ENCODE assay signal across 12 cellular contexts in the genomic region with DNA sequence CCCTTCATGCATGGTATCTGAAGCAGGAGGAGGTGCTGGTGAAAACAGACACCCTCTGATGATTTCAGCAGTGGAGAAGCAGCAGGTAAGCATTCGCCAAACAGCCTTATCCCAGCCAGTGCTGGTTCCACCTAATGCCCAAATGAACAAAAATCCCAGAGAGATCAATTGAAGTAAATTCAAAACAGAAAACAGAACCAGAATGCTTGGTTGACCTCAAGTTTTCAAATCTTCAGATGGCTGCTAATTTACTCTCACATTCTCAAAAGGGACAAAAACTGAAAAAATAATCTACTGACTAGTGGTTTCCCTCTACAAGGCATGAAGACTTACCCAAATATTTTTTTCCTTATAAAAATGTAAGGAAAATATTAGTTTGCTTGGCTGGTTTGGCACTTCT.
DNase-seq lines count a peak whose midpoint lies in the region; ATAC-seq and TF ChIP-seq lines count a peak whose summit lies in the region.
"Had no signal": no experiment of that assay in that cellular context is flagged by ENCODE, and none has a peak within 500 bp of the region (broad histone marks: within the 10 kb centered on the region; RNA-seq: fewer than 3 reads in every experiment).

No MANE protein-coding gene starts in this region.

- TF ChIP-seq POLR2A in testis (IDR thresholded peaks at IDR 0.05) = no peak

- H3K27me3 ChIP-seq in testis = no peaks in the 10 kb centered on the region
- H3K27me3 ChIP-seq: MG63, tibial nerve had no signal

- H3K4me3 Mint-ChIP-seq in activated T-cell treated with anti-CD3 and anti-CD28 coated beads, Interleukin-2, amount 50 U/mL, for 24 hours = no peak overlapping the region
- H3K4me3 Mint-ChIP-seq in stimulated activated naive CD8-positive, alpha-beta T cell treated with anti-CD3 and anti-CD28 coated beads, Interleukin-15, amount 100 ng/mL, for 72 hours = no peak overlapping the region

- intact Hi-C loops in testis (cut with DNase I; ENCODE audit: low total_unique reads) = no loop called here

- H3K9me3 ChIP-seq in testis = no peaks in the 10 kb centered on the region
- H3K9me3 ChIP-seq: MG63, tibial nerve had no signal

- H3K9me3 Mint-ChIP-seq in activated T-cell treated with anti-CD3 and anti-CD28 coated beads, Interleukin-2, amount 50 U/mL, for 24 hours = no peaks in the 10 kb centered on the region
- no peaks in the 10 kb centered on the region for H3K9me3 Mint-ChIP-seq in stimulated activated naive CD8-positive, alpha-beta T cell treated with anti-CD3 and anti-CD28 coated beads, Interleukin-15, amount 100 ng/mL, for 72 hours

- ATAC-seq in HG02610 (IDR thresholded peaks at IDR 0.05; ENCODE audit: unreplicated experiment) (peak; percentile 30), HG03432 (IDR thresholded peaks at IDR 0.05; ENCODE audit: unreplicated experiment) (peak; percentile 22)
- ATAC-seq in stimulated activated naive CD8-positive, alpha-beta T cell treated with anti-CD3 and anti-CD28 coated beads, Interleukin-15, amount 100 ng/mL, for 72 hours = peak; percentile 42

- no peaks in the 10 kb centered on the region for H3K36me3 ChIP-seq in testis (ENCODE audit: low read depth, missing control alignments)
- H3K36me3 ChIP-seq: MG63 had no signal

- peak overlapping the region; percentile 86 for H3K27ac Mint-ChIP-seq in activated T-cell treated with anti-CD3 and anti-CD28 coated beads, Interleukin-2, amount 50 U/mL, for 24 hours
- no peak overlapping the region for H3K27ac Mint-ChIP-seq in stimulated activated naive CD8-positive, alpha-beta T cell treated with anti-CD3 and anti-CD28 coated beads, Interleukin-15, amount 100 ng/mL, for 72 hours

- H3K27me3 Mint-ChIP-seq in activated T-cell treated with anti-CD3 and anti-CD28 coated beads, Interleukin-2, amount 50 U/mL, for 24 hours = no peaks in the 10 kb centered on the region
- H3K27me3 Mint-ChIP-seq in stimulated activated naive CD8-positive, alpha-beta T cell treated with anti-CD3 and anti-CD28 coated beads, Interleukin-15, amount 100 ng/mL, for 72 hours = no peaks in the 10 kb centered on the region

- no peak overlapping the region for H3K4me3 ChIP-seq in testis
- H3K4me3 ChIP-seq: MG63, tibial nerve had no signal

- H3K27ac ChIP-seq in testis = no peak overlapping the region
- H3K27ac ChIP-seq: tibial nerve had no signal

- no peak for TF ChIP-seq CTCF in testis (IDR thresholded peaks at IDR 0.05)

- DNase-seq in activated T-cell treated with anti-CD3 and anti-CD28 coated beads, Interleukin-2, amount 50 U/mL, for 24 hours = no peak
- DNase-seq in activated T-cell treated with anti-CD3 and anti-CD28 coated beads, Interleukin-2, amount 50 U/mL, for 48 hours = no peak
- DNase-seq in stimulated activated naive CD8-positive, alpha-beta T cell treated with anti-CD3 and anti-CD28 coated beads, Interleukin-15, amount 100 ng/mL, for 72 hours = no peak
- DNase-seq in testis (no peak), NCI-H1092 (lab: John Stamatoyannopoulos, UW) (no peak)
- DNase-seq in NK-92 treated with Interleukin-12 subunit alpha and Interleukin-12 subunit beta, amount 100 ng/mL, for 24 hours (lab: John Stamatoyannopoulos, UW) = no peak
- DNase-seq: activated CD4-positive, alpha-beta T cell treated with anti-CD3 and anti-CD28 coated beads, Interleukin-2, amount 50 U/mL, for 48 hours; activated naive CD4-positive, alpha-beta T cell treated with anti-CD3 and anti-CD28 coated beads, Interleukin-2, amount 50 U/mL, for 16 hours; MG63 had no signal

- 90 to 98% methylated on average over 1 of the region's 1 CpG for WGBS in testis, 2 donors

- H3K4me1 ChIP-seq in testis = no peaks in the 10 kb centered on the region
- H3K4me1 ChIP-seq: tibial nerve had no signal

- H3K4me1 Mint-ChIP-seq in activated T-cell treated with anti-CD3 and anti-CD28 coated beads, Interleukin-2, amount 50 U/mL, for 24 hours (ENCODE audit: low read depth) = peaks cover 46% of the 10 kb centered on the region
- H3K4me1 Mint-ChIP-seq in stimulated activated naive CD8-positive, alpha-beta T cell treated with anti-CD3 and anti-CD28 coated beads, Interleukin-15, amount 100 ng/mL, for 72 hours = peaks cover 15% of the 10 kb centered on the region

- peaks cover 63% of the 10 kb centered on the region for H3K36me3 Mint-ChIP-seq in activated T-cell treated with anti-CD3 and anti-CD28 coated beads, Interleukin-2, amount 50 U/mL, for 24 hours (ENCODE audit: low read depth)
